13 cellular contexts compared by ENCODE assay signal in genomic region chr11:110182886-110183285, GRCh38.
DNase-seq lines count a peak whose midpoint lies in the region; ATAC-seq and TF ChIP-seq lines count a peak whose summit lies in the region.
"Had no signal": no experiment of that assay in that cellular context is flagged by ENCODE, and none has a peak within 500 bp of the region (broad histone marks: within the 10 kb centered on the region; RNA-seq: fewer than 3 reads in every experiment).

No MANE protein-coding gene starts in this region.

- H3K4me2 ChIP-seq in HCT116 (ENCODE audit: low read length), result peak overlapping the region; percentile 49

- POLR2A ChIA-PET in HCT116 (lab: Charles Lee), result no interaction called here

- no peak overlapping the region for H2AFZ ChIP-seq in HCT116 (ENCODE audit: low read depth, low read length, poor library complexity, severe bottlenecking)

- no peak overlapping the region for H3K9ac ChIP-seq in HCT116 (ENCODE audit: low read length)

- H3K9me3 Mint-ChIP-seq in type B pancreatic cell, result no peaks in the 10 kb centered on the region
- H3K9me3 Mint-ChIP-seq: activated naive CD4-positive, alpha-beta T cell treated with anti-CD3 and anti-CD28 coated beads, Interleukin-2, amount 10 ng/mL, durations not matched to agents 7 days and 5 days had no signal

- no peaks in the 10 kb centered on the region for H3K9me2 ChIP-seq in HCT116 (ENCODE audit: insufficient read depth)

- H3K27ac ChIP-seq in HCT116 (ENCODE audit: low read depth, low read length) (no peak overlapping the region), RWPE2 (ENCODE audit: poor library complexity, severe bottlenecking) (peak overlapping the region; percentile 91)
- H3K27ac ChIP-seq: heart right ventricle had no signal

- CTCF ChIA-PET in HCT116 (lab: Charles Lee), result no interaction called here

- no peaks in the 10 kb centered on the region for H3K79me2 ChIP-seq in HCT116 (ENCODE audit: insufficient read depth, low read length)

- no peak overlapping the region for H3K27ac Mint-ChIP-seq in type B pancreatic cell
- H3K27ac Mint-ChIP-seq: activated naive CD4-positive, alpha-beta T cell treated with anti-CD3 and anti-CD28 coated beads, Interleukin-2, amount 10 ng/mL, durations not matched to agents 7 days and 5 days had no signal

- ATAC-seq in HCT116 (peak; percentile 81), RWPE2 (ENCODE audit: low read depth) (peak; percentile 36), HG03342 (IDR thresholded peaks at IDR 0.05; ENCODE audit: unreplicated experiment) (no peak), HG03571 (IDR thresholded peaks at IDR 0.05; ENCODE audit: unreplicated experiment) (no peak)
- ATAC-seq: heart right ventricle had no signal

- H3K9me3 ChIP-seq in HCT116 (ENCODE audit: control insufficient read depth in 1 of 2, insufficient read depth in 1 of 2, low read depth in 1 of 2, low read length in 2 of 2) (no peaks in the 10 kb centered on the region), RWPE2 (ENCODE audit: severe bottlenecking) (no peaks in the 10 kb centered on the region)
- H3K9me3 ChIP-seq: heart right ventricle had no signal

- TF ChIP-seq CTCF in HCT116 (IDR thresholded peaks at IDR 0.05 in 2 of 3, conservative IDR thresholded peaks at IDR 0.05 in 1 of 3; ENCODE audit: borderline replicate concordance in 1 of 3, insufficient read depth in 1 of 3, low read depth in 2 of 3, low read length in 2 of 3) (no peak), RWPE2 (IDR thresholded peaks at IDR 0.05; ENCODE audit: poor library complexity, severe bottlenecking) (no peak), foreskin fibroblast (IDR thresholded peaks at IDR 0.05; ENCODE audit: low read depth, low read length) (no peak), type B pancreatic cell (conservative IDR thresholded peaks at IDR 0.05) (no peak)

- in situ Hi-C loops in ACHN (cut with HindIII; ENCODE audit: low pct_ligation_motif_present, low pct_unique_long_range_greater_than_20kb, low sequenced_read_pairs), result no loop called here

- H3K4me3 Mint-ChIP-seq in type B pancreatic cell, result no peak overlapping the region
- H3K4me3 Mint-ChIP-seq: activated naive CD4-positive, alpha-beta T cell treated with anti-CD3 and anti-CD28 coated beads, Interleukin-2, amount 10 ng/mL, durations not matched to agents 7 days and 5 days had no signal

- peak; percentile 71 for DNase-seq in ACHN
- peak; percentile 60 for DNase-seq in HCT116 (ENCODE audit: low read depth, low spot score)
- no peak for DNase-seq in RWPE2 (ENCODE audit: low spot score)
- DNase-seq in foreskin fibroblast, result peak; percentile 85
- no peak for DNase-seq in type B pancreatic cell (ENCODE audit: extremely low spot score, unreplicated experiment)
- DNase-seq in NCI-H1436 treated with DMSO at 0.1 percent for 48 hours (lab: John Stamatoyannopoulos, UW), result no peak
- DNase-seq: activated naive CD4-positive, alpha-beta T cell treated with anti-CD3 and anti-CD28 coated beads, Interleukin-2, amount 10 ng/mL, durations not matched to agents 7 days and 5 days; cerebellar nuclear complex; heart right ventricle; KG1; NCI-H2081 treated with DMSO at 0.1 percent for 48 hours had no signal

- H3K36me3 ChIP-seq in HCT116 (ENCODE audit: control insufficient read depth in 1 of 2, insufficient read depth in 2 of 2, low read length in 2 of 2), result no peaks in the 10 kb centered on the region
- no peaks in the 10 kb centered on the region for H3K36me3 ChIP-seq in RWPE2 (ENCODE audit: low read depth)
- H3K36me3 ChIP-seq: heart right ventricle had no signal

- peaks cover 8% of the 10 kb centered on the region for H3K4me1 Mint-ChIP-seq in type B pancreatic cell (ENCODE audit: unreplicated experiment)
- H3K4me1 Mint-ChIP-seq: activated naive CD4-positive, alpha-beta T cell treated with anti-CD3 and anti-CD28 coated beads, Interleukin-2, amount 10 ng/mL, durations not matched to agents 7 days and 5 days had no signal

- BruUV-seq in HCT116 (replicated peaks; lab: Mats Ljungman, UMichigan), result no TSS peak

- no peaks in the 10 kb centered on the region for H3K36me3 Mint-ChIP-seq in type B pancreatic cell
- H3K36me3 Mint-ChIP-seq: activated naive CD4-positive, alpha-beta T cell treated with anti-CD3 and anti-CD28 coated beads, Interleukin-2, amount 10 ng/mL, durations not matched to agents 7 days and 5 days had no signal

- no peaks in the 10 kb centered on the region for H3K27me3 Mint-ChIP-seq in type B pancreatic cell
- H3K27me3 Mint-ChIP-seq: activated naive CD4-positive, alpha-beta T cell treated with anti-CD3 and anti-CD28 coated beads, Interleukin-2, amount 10 ng/mL, durations not matched to agents 7 days and 5 days had no signal

- no peak for TF ChIP-seq RAD21 in HCT116 (IDR thresholded peaks at IDR 0.05; ENCODE audit: low read depth)

- intact Hi-C loops in HCT116 (cut with micrococcal nuclease), result no loop called here

- H4K20me1 ChIP-seq in HCT116 (ENCODE audit: insufficient read depth), result no peaks in the 10 kb centered on the region

- RAD21 ChIA-PET in HCT116 (lab: Charles Lee; ENCODE audit: low non-redundant PET in 1 of 2, low total read pairs in 2 of 2, uncharacterized antibody in 2 of 2, unreplicated experiment in 2 of 2), result no interaction called here

- H3K4me3 ChIP-seq in HCT116 (replicated peaks in 1 of 2; ENCODE audit: low read depth in 1 of 2, low read length in 2 of 2) (no peak overlapping the region), RWPE2 (ENCODE audit: severe bottlenecking) (no peak overlapping the region), foreskin fibroblast (ENCODE audit: low read depth in 1 of 2, low read length in 2 of 2) (no peak overlapping the region)
- H3K4me3 ChIP-seq: heart right ventricle had no signal

- no peak for TF ChIP-seq POLR2A in HCT116 (IDR thresholded peaks at IDR 0.05; ENCODE audit: borderline replicate concordance, extremely low read depth, insufficient read depth, insufficient read length)

- peaks cover 5 to 44% of the 10 kb centered on the region in 2 experiments; a peak in 3 of 4 replicates for H3K4me1 ChIP-seq in HCT116 (ENCODE audit: control insufficient read depth in 1 of 2, insufficient read depth in 2 of 2, low read length in 2 of 2)
- peaks cover 34% of the 10 kb centered on the region for H3K4me1 ChIP-seq in RWPE2 (ENCODE audit: insufficient read depth, poor library complexity, severe bottlenecking)
- H3K4me1 ChIP-seq: heart right ventricle had no signal

- H3K27me3 ChIP-seq in HCT116 (ENCODE audit: insufficient read depth, low read length), result no peaks in the 10 kb centered on the region
- H3K27me3 ChIP-seq in RWPE2 (ENCODE audit: insufficient read depth, poor library complexity, severe bottlenecking), result no peaks in the 10 kb centered on the region
- H3K27me3 ChIP-seq: heart right ventricle had no signal

TF ChIP-seq in HCT116, 20 proteins besides CTCF, POLR2A, EP300 and RAD21:
- TF ChIP-seq SP1 (IDR thresholded peaks at IDR 0.05; ENCODE audit: low read depth) (0 out of 2 replicates have a peak, but pooled peaks have one; percentile 18), POLR2AphosphoS5 (IDR thresholded peaks at IDR 0.05; ENCODE audit: low read depth, low read length) (no peak), JUND (IDR thresholded peaks at IDR 0.05) (peak; percentile 72), ZNF274 (IDR thresholded peaks at IDR 0.05; ENCODE audit: low read depth, low read length) (no peak), EZH2phosphoT487 (IDR thresholded peaks at IDR 0.05; ENCODE audit: borderline replicate concordance) (no peak), CBX3 (IDR thresholded peaks at IDR 0.05; ENCODE audit: low read depth) (peak; percentile 71; the same call in 1 of the 2 replicates), FOSL1 (IDR thresholded peaks at IDR 0.05; ENCODE audit: low read depth) (peak; percentile 65), CEBPB (IDR thresholded peaks at IDR 0.05; ENCODE audit: low read depth) (0 out of 2 replicates have a peak, but pooled peaks have one; percentile 21)
- TF ChIP-seq, protein P1, sequence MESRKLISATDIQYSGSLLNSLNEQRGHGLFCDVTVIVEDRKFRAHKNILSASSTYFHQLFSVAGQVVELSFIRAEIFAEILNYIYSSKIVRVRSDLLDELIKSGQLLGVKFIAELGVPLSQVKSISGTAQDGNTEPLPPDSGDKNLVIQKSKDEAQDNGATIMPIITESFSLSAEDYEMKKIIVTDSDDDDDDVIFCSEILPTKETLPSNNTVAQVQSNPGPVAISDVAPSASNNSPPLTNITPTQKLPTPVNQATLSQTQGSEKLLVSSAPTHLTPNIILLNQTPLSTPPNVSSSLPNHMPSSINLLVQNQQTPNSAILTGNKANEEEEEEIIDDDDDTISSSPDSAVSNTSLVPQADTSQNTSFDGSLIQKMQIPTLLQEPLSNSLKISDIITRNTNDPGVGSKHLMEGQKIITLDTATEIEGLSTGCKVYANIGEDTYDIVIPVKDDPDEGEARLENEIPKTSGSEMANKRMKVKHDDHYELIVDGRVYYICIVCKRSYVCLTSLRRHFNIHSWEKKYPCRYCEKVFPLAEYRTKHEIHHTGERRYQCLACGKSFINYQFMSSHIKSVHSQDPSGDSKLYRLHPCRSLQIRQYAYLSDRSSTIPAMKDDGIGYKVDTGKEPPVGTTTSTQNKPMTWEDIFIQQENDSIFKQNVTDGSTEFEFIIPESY (IDR thresholded peaks at IDR 0.05; ENCODE audit: extremely low read depth, insufficient replicate concordance, low read length), result no peak

Comparison
In these comparisons a context has a peak if more than half of its experiments do, and no peak if none do; other contexts are left out.
1. DNase-seq: peak in ACHN (single experiment), HCT116 (single experiment) and foreskin fibroblast (2 of 2); none in RWPE2 (single experiment), type B pancreatic cell (single experiment) and NCI-H1436 treated with DMSO at 0.1 percent for 48 hours (single experiment).
2. ATAC-seq: peak in HCT116 (single experiment) and RWPE2 (single experiment); none in HG03342 (single experiment) and HG03571 (single experiment).